In the genomic region with DNA sequence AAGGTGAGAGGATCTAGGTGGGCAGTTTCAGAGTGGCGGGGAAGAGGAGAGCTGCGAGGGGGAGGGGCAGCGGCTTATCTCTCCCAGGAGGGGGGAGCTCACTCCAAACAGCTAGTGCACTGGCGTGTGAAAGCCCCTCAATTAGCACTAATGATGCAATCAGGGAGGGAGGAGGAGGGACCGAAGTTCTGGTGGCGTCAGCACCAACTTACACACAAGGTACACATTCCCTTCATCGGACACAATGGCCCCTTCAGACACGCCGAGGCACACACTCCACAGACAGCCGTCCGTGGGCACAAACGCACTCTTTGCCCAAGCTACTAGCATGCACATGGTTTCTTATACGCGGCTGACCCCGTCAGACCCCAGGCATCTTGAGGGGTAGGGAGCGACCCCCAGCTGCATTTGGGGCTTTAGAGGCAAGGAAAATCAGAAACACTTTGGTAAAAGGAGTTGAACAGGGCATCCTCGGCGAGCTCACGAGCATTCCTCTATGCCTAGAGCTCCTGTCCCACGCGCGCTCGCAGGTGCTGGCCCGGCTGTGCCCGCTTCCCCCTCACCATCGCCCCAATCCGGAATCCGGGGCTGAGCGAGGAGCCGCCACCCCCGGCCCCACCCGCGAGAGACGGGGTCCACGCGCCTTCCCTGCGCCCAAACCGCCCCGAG, we compare ENCODE assay signal across 1 cellular context.
TF ChIP-seq lines count a peak whose summit lies in the region.

No MANE protein-coding gene starts in this region.

TF ChIP-seq in HepG2, 621 proteins besides CTCF, POLR2A, EP300 and RAD21 (continued from another document and continues in another):
- TF ChIP-seq SAP130 (CRISPR knock-in tag; IDR thresholded peaks at IDR 0.05; ENCODE audit: low read depth): peak; percentile 27; the same call in 1 of the 2 replicates
- TF ChIP-seq ZFX (CRISPR knock-in tag; IDR thresholded peaks at IDR 0.05; ENCODE audit: low read depth): peak; percentile 16; the same call in 1 of the 2 replicates
- TF ChIP-seq HMG20B (CRISPR knock-in tag; conservative IDR thresholded peaks at IDR 0.05): peak; percentile 48; the same call in 1 of the 2 replicates
- TF ChIP-seq MAFF (IDR thresholded peaks at IDR 0.05; ENCODE audit: low read depth, low read length): no peak
- no peak; the same call in 1 of the 2 replicates for TF ChIP-seq ZNF792 (CRISPR knock-in tag; IDR thresholded peaks at IDR 0.05)
- TF ChIP-seq TOE1 (CRISPR knock-in tag; IDR thresholded peaks at IDR 0.05): no peak
- 0 out of 2 replicates have a peak, but pooled peaks have one; percentile 3 for TF ChIP-seq BRF2 (CRISPR knock-in tag; IDR thresholded peaks at IDR 0.05)
- TF ChIP-seq, protein P1, sequence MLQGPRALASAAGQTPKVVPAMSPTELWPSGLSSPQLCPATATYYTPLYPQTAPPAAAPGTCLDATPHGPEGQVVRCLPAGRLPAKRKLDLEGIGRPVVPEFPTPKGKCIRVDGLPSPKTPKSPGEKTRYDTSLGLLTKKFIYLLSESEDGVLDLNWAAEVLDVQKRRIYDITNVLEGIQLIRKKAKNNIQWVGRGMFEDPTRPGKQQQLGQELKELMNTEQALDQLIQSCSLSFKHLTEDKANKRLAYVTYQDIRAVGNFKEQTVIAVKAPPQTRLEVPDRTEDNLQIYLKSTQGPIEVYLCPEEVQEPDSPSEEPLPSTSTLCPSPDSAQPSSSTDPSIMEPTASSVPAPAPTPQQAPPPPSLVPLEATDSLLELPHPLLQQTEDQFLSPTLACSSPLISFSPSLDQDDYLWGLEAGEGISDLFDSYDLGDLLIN (CRISPR knock-in tag; IDR thresholded peaks at IDR 0.05; ENCODE audit: borderline replicate concordance): no peak
- no peak for TF ChIP-seq ZNF232 (CRISPR knock-in tag; IDR thresholded peaks at IDR 0.05; ENCODE audit: borderline replicate concordance)
- TF ChIP-seq, protein P2, sequence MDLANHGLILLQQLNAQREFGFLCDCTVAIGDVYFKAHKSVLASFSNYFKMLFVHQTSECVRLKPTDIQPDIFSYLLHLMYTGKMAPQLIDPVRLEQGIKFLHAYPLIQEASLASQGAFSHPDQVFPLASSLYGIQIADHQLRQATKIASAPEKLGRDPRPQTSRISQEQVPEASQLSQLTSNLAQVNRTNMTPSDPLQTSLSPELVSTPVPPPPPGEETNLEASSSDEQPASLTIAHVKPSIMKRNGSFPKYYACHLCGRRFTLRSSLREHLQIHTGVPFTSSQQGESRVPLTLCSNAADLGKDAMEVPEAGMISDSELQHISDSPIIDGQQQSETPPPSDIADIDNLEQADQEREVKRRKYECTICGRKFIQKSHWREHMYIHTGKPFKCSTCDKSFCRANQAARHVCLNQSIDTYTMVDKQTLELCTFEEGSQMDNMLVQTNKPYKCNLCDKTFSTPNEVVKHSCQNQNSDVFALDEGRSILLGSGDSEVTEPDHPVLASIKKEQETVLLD (CRISPR knock-in tag; IDR thresholded peaks at IDR 0.05; ENCODE audit: low read depth): no peak
- no peak for TF ChIP-seq ERF (CRISPR knock-in tag; IDR thresholded peaks at IDR 0.05)
- no peak for TF ChIP-seq RBAK (CRISPR knock-in tag; IDR thresholded peaks at IDR 0.05)
- no peak for TF ChIP-seq NFATC3 (CRISPR knock-in tag; IDR thresholded peaks at IDR 0.05)
- TF ChIP-seq ZSCAN31 (CRISPR knock-in tag; IDR thresholded peaks at IDR 0.05; ENCODE audit: low read depth): 0 out of 2 replicates have a peak, but pooled peaks have one; percentile 9
- TF ChIP-seq ZNF292 (CRISPR knock-in tag; IDR thresholded peaks at IDR 0.05; ENCODE audit: borderline replicate concordance, low read depth): 0 out of 2 replicates have a peak, but pooled peaks have one; percentile 8
- peak; percentile 31; the same call in 1 of the 2 replicates for TF ChIP-seq SSRP1 (CRISPR knock-in tag; IDR thresholded peaks at IDR 0.05)
- peak; percentile 88 for TF ChIP-seq SKI (IDR thresholded peaks at IDR 0.05; ENCODE audit: partially characterized antibody)
- TF ChIP-seq FOXK1 (CRISPR knock-in tag; IDR thresholded peaks at IDR 0.05; ENCODE audit: borderline replicate concordance, low read depth): peak; percentile 69; the same call in 1 of the 2 replicates
- TF ChIP-seq ZFP41 (CRISPR knock-in tag; IDR thresholded peaks at IDR 0.05; ENCODE audit: borderline replicate concordance): no peak
- TF ChIP-seq ZNF441 (CRISPR knock-in tag; IDR thresholded peaks at IDR 0.05; ENCODE audit: borderline replicate concordance): 0 out of 2 replicates have a peak, but pooled peaks have one; percentile 57
- no peak for TF ChIP-seq ONECUT2 (CRISPR knock-in tag; IDR thresholded peaks at IDR 0.05)
- no peak for TF ChIP-seq SRSF1 (optimal IDR thresholded peaks at IDR 0.05; ENCODE audit: low read depth, low read length)
- TF ChIP-seq ZNF331 (CRISPR knock-in tag; IDR thresholded peaks at IDR 0.05): peak; percentile 15; the same call in 1 of the 2 replicates
- no peak for TF ChIP-seq MXD3 (CRISPR knock-in tag; IDR thresholded peaks at IDR 0.05)
- TF ChIP-seq ARNTL (CRISPR knock-in tag; IDR thresholded peaks at IDR 0.05): no peak
- TF ChIP-seq, protein P3, sequence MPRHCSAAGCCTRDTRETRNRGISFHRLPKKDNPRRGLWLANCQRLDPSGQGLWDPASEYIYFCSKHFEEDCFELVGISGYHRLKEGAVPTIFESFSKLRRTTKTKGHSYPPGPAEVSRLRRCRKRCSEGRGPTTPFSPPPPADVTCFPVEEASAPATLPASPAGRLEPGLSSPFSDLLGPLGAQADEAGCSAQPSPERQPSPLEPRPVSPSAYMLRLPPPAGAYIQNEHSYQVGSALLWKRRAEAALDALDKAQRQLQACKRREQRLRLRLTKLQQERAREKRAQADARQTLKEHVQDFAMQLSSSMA (CRISPR knock-in tag; IDR thresholded peaks at IDR 0.05): no peak
- no peak for TF ChIP-seq XRCC5 (optimal IDR thresholded peaks at IDR 0.05; ENCODE audit: low read length)
- TF ChIP-seq RARA (CRISPR knock-in tag; IDR thresholded peaks at IDR 0.05): peak; percentile 47; the same call in 1 of the 2 replicates
- peak; percentile 4; the same call in 1 of the 2 replicates for TF ChIP-seq MEIS2 (CRISPR knock-in tag; IDR thresholded peaks at IDR 0.05)
- TF ChIP-seq, protein P4, sequence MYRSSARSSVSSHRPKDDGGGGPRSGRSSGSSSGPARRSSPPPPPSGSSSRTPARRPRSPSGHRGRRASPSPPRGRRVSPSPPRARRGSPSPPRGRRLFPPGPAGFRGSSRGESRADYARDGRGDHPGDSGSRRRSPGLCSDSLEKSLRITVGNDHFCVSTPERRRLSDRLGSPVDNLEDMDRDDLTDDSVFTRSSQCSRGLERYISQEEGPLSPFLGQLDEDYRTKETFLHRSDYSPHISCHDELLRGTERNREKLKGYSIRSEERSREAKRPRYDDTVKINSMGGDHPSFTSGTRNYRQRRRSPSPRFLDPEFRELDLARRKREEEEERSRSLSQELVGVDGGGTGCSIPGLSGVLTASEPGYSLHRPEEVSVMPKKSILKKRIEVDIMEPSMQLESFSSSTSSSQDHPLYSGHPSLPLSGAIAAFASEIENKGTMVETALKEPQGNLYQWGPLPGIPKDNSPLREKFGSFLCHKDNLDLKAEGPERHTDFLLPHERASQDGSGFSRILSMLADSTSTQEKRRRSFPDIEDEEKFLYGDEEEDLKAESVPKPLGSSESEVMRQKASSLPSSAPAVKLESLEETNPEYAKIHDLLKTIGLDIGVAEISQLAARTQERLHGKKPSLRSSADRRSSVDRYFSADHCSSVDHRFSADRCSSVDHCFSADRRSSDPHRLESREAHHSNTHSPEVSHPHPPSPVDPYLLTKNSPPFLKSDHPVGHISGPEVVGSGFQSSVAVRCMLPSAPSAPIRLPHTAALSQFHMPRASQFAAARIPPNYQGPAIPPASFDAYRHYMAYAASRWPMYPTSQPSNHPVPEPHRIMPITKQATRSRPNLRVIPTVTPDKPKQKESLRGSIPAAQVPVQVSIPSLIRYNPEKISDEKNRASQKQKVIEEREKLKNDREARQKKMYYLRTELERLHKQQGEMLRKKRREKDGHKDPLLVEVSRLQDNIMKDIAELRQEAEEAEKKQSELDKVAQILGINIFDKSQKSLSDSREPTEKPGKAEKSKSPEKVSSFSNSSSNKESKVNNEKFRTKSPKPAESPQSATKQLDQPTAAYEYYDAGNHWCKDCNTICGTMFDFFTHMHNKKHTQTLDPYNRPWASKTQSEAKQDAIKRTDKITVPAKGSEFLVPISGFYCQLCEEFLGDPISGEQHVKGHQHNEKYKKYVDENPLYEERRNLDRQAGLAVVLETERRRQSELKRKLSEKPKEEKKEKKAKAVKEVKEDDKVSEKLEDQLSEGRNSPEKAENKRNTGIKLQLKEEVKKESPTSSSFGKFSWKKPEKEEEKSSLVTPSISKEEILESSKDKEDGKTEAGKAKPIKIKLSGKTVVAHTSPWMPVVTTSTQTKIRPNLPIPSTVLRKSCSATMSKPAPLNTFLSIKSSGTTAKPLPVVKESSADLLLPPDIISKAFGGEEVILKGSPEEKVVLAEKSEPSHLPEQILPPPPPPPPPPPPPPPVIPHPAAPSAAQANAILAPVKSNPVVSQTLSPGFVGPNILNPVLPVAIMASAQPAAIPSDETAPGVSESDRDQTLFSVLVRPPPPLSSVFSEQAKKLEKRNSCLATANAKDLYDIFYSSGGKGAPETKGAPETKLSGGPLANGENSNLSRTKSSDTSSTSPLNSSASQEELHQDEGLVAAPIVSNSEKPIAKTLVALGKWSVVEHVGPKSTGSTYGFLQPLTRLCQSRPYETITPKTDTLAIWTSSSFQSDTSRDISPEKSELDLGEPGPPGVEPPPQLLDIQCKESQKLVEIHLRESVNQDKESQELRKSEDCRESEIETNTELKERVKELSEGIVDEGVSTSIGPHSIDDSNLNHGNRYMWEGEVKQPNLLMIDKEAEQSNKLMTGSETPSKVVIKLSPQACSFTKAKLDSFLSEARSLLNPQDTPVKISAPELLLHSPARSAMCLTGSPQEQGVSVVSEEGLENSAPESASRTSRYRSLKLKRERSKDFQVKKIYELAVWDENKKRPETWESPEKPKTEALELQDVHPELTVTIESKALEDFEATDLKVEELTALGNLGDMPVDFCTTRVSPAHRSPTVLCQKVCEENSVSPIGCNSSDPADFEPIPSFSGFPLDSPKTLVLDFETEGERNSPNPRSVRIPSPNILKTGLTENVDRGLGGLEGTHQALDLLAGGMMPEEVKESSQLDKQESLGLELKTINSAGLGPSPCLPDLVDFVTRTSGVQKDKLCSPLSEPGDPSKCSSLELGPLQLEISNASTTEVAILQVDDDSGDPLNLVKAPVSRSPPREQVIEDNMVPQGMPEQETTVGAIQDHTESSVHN (CRISPR knock-in tag; IDR thresholded peaks at IDR 0.05): no peak
- TF ChIP-seq, protein P5, sequence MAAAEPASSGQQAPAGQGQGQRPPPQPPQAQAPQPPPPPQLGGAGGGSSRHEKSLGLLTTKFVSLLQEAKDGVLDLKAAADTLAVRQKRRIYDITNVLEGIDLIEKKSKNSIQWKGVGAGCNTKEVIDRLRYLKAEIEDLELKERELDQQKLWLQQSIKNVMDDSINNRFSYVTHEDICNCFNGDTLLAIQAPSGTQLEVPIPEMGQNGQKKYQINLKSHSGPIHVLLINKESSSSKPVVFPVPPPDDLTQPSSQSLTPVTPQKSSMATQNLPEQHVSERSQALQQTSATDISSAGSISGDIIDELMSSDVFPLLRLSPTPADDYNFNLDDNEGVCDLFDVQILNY (CRISPR knock-in tag; conservative IDR thresholded peaks at IDR 0.05): no peak
- no peak for TF ChIP-seq GLI4 (CRISPR knock-in tag; IDR thresholded peaks at IDR 0.05; ENCODE audit: borderline replicate concordance)
- no peak for TF ChIP-seq ZNF816 (CRISPR knock-in tag; IDR thresholded peaks at IDR 0.05; ENCODE audit: borderline replicate concordance)
- no peak for TF ChIP-seq FOXO1 (CRISPR knock-in tag; IDR thresholded peaks at IDR 0.05)
- no peak; the same call in 1 of the 2 replicates for TF ChIP-seq SAFB2 (CRISPR knock-in tag; IDR thresholded peaks at IDR 0.05; ENCODE audit: borderline replicate concordance, low read depth)
- no peak for TF ChIP-seq ZFY (CRISPR knock-in tag; IDR thresholded peaks at IDR 0.05)
- no peak for TF ChIP-seq NR1H2 (CRISPR knock-in tag; IDR thresholded peaks at IDR 0.05; ENCODE audit: borderline replicate concordance, low read depth)
- TF ChIP-seq NR2F1 (CRISPR knock-in tag; IDR thresholded peaks at IDR 0.05): no peak
- no peak for TF ChIP-seq GATAD1 (CRISPR knock-in tag; IDR thresholded peaks at IDR 0.05)
- TF ChIP-seq PCBP1 (IDR thresholded peaks at IDR 0.05; ENCODE audit: borderline replicate concordance, low read depth, low read length): no peak
